Comparison of ENCODE assay signal across 10 cellular contexts in the genomic region with DNA sequence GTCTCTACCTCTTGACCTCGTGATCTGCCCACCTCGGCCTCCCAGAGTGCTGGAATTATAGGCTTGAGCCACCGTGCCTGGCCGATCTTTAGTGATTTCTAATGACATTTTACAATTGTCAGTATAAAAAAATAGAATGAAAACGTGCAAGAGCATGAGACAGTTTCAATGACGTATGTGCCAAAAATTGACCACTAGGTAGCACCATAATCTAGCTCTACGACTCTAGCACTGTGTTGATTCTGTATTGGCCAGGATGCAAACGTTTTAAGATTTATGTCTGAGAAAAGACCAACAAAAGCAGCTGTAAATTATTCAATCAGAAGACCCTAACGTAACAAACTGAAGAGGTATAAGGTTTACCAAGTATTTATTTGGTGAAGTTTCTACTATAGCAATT. TPM values are rescaled to one million over a fixed set of nuclear protein-coding genes. Genes with fewer than 3 reads are reported as not detected.
A peak's percentile ranks its signal among the peaks of the same experiment; 100 is the strongest.
DNase-seq lines count a peak whose midpoint lies in the region; ATAC-seq and TF ChIP-seq lines count a peak whose summit lies in the region.
"Had no signal": no experiment of that assay in that cellular context is flagged by ENCODE, and none has a peak within 500 bp of the region (broad histone marks: within the 10 kb centered on the region; RNA-seq: fewer than 3 reads in every experiment).

No MANE protein-coding gene starts in this region.

- peak; percentile 56 for TF ChIP-seq CTCF in A673 (conservative IDR thresholded peaks at IDR 0.05; ENCODE audit: low read depth, low read length)
- peak; percentile 25; the same call in 1 of the 2 replicates for TF ChIP-seq CTCF in WERI-Rb-1 (IDR thresholded peaks at IDR 0.05; ENCODE audit: low read depth, low read length)

- H3K4me1 ChIP-seq in A673 (ENCODE audit: insufficient read depth, low read length, poor library complexity, severe bottlenecking), result peaks cover 17% of the 10 kb centered on the region

- intact Hi-C loops in A673 (cut with micrococcal nuclease; ENCODE audit: unreplicated experiment), result loop anchor here (2.0 to 5.0 kb wide), 2 partner anchors 58 to 126 kb away; no protein-coding TSS in a partner anchor
- intact Hi-C loops in left colon (cut with DNase I, micrococcal nuclease), result no loop called here

- H3K4me3 ChIP-seq in A673 (ENCODE audit: low read depth, low read length, poor library complexity, severe bottlenecking) (no peak overlapping the region), WERI-Rb-1 (ENCODE audit: low read depth, low read length) (no peak overlapping the region)

- H3K27ac ChIP-seq in A673 (ENCODE audit: low read depth, low read length, poor library complexity, severe bottlenecking) (peak overlapping the region; percentile 83), WERI-Rb-1 (no peak overlapping the region)

- DNase-seq in A673 (ENCODE audit: low spot score), result peak; percentile 68
- DNase-seq in H4 (ENCODE audit: low spot score), result peak; percentile 34
- no peak for DNase-seq in WERI-Rb-1
- no peak for DNase-seq in left colon
- no peak for DNase-seq in retina
- no peak for DNase-seq in NK-92 (lab: John Stamatoyannopoulos, UW; ENCODE audit: unreplicated experiment)
- DNase-seq: activated effector memory CD4-positive, alpha-beta T cell treated with anti-CD3 and anti-CD28 coated beads, Interleukin-2, amount 50 U/mL, for 16 hours had no signal

- H3K36me3 ChIP-seq in A673 (ENCODE audit: insufficient read depth, low read length, poor library complexity, severe bottlenecking) (no peaks in the 10 kb centered on the region), WERI-Rb-1 (no peaks in the 10 kb centered on the region)
- H3K36me3 ChIP-seq: neutrophil had no signal

- POLR2A ChIA-PET in A673 (lab: Charles Lee; ENCODE audit: low non-redundant PET), result no interaction called here

- CTCF ChIA-PET in A673 (lab: Charles Lee), result interaction anchor here (0.7 to 1.0 kb wide), 2 partner anchors 11 to 15 kb away, joined by 5 to 6 read pairs; no protein-coding TSS in a partner anchor

- no TSS peak for BruUV-seq in A673 (replicated peaks; lab: Mats Ljungman, UMichigan)

- ATAC-seq in left colon, result peak; percentile 48
- ATAC-seq in HG02798 (IDR thresholded peaks at IDR 0.05; ENCODE audit: poor library complexity, unreplicated experiment), result no peak
- ATAC-seq in HG02623 (IDR thresholded peaks at IDR 0.05; ENCODE audit: unreplicated experiment), result no peak

- H3K27me3 ChIP-seq in A673 (replicated peaks; ENCODE audit: insufficient read depth, low read depth, low read length, poor library complexity) (no peaks in the 10 kb centered on the region), WERI-Rb-1 (ENCODE audit: insufficient read depth, low read depth, severe bottlenecking) (no peaks in the 10 kb centered on the region)
- H3K27me3 ChIP-seq: neutrophil had no signal

- H3K9me3 ChIP-seq in A673 (ENCODE audit: low read depth, low read length, poor library complexity, severe bottlenecking) (no peaks in the 10 kb centered on the region), WERI-Rb-1 (ENCODE audit: severe bottlenecking) (no peaks in the 10 kb centered on the region)
- H3K9me3 ChIP-seq: neutrophil had no signal

RNA-seq across cellular contexts. Expression of a gene that starts 25.4 kb away (rescaled TPM):
- 32.6 and 35.0 TPM in 2 replicates for total RNA-seq in A673 (2021)
- 6.9 and 8.8 TPM in 2 replicates for total RNA-seq in H4 (2014; rRNA removed; shearing (Covaris generic))
- 10 to 100 TPM; 13.2 to 13.6 TPM for total RNA-seq in left colon

Comparison
In these comparisons a context has a peak if more than half of its experiments do, and no peak if none do; other contexts are left out.
1. DNase-seq: peak in A673 (single experiment) and H4 (single experiment); none in WERI-Rb-1 (single experiment), left colon (0 of 2), retina (single experiment) and NK-92 (single experiment).